ENCODE assay signal across 26 cellular contexts in the genomic region with DNA sequence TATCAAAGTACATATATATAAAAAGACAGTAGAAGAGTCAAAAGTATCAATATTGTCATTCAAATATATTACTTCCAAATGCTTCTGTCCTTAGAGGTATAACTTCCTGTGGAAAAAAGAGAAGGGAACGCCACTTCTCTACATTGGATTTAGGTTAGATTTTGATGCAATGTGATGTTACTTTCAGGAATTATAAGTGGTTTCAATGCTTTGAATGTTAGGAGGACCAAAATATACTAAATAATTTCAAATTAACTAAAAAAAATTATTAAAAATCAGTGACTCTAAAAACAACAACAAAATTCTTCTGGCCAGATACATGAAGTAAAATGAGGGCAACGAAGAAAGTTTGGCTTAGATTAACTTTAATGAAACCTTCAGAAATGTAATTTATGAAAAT.
"Had no signal": no experiment of that assay in that cellular context is flagged by ENCODE, and none has a peak within 500 bp of the region (broad histone marks: within the 10 kb centered on the region; RNA-seq: fewer than 3 reads in every experiment).

No MANE protein-coding gene starts in this region.

- H3K4me3 ChIP-seq: stomach, suprapubic skin, testis, thoracic aorta, thyroid gland, tibial artery, tibial nerve, transverse colon, upper lobe of left lung, upper lobe of right lung, uterus, vagina had no signal

- H3K27ac ChIP-seq: stomach, suprapubic skin, testis, thoracic aorta, thyroid gland, tibial artery, tibial nerve, transverse colon, upper lobe of left lung, upper lobe of right lung, uterus, vagina had no signal

- ATAC-seq: stimulated activated effector memory CD8-positive, alpha-beta T cell treated with anti-CD3 and anti-CD28 coated beads, Interleukin-12 subunit alpha, Interleukin-12 subunit beta, amount 100 ng/mL, for 72 hours; stimulated activated memory B cell treated with anti-CD40 and anti-IgM and Interleukin-4, amounts not matched to agents 10 μg/mL and 1 μg/mL and 100 μg/mL, for 72 hours; stimulated activated naive B cell treated with anti-CD40 and anti-IgM and Interleukin-4, amounts not matched to agents 10 μg/mL and 1 μg/mL and 100 μg/mL, for 72 hours; stimulated activated naive CD8-positive, alpha-beta T cell treated with anti-CD3 and anti-CD28 coated beads, Interleukin-15, amount 100 ng/mL, for 72 hours; stimulated activated naive CD8-positive, alpha-beta T cell treated with anti-CD3 and anti-CD28 coated beads, Interleukin-15, Interleukin-2, amounts not matched to agents 100 U/mL and 50 U/mL, for 24 hours; upper lobe of right lung had no signal

- H3K27me3 ChIP-seq: stomach, suprapubic skin, testis, thyroid gland, tibial artery, tibial nerve, transverse colon, upper lobe of left lung, upper lobe of right lung, uterus, vagina had no signal

- H3K36me3 ChIP-seq: stomach, suprapubic skin, thoracic aorta, thyroid gland, tibial artery, tibial nerve, upper lobe of left lung, upper lobe of right lung, uterus, vagina had no signal

- H3K9me3 ChIP-seq: testis, thyroid gland, uterus had no signal

- H3K4me1 ChIP-seq: stomach, suprapubic skin, testis, thyroid gland, tibial artery, tibial nerve, transverse colon, upper lobe of left lung, upper lobe of right lung, uterus, vagina had no signal

- DNase-seq: stimulated activated CD4-positive, alpha-beta T cell treated with anti-CD3 and anti-CD28 coated beads, Interleukin-2, amount 100 ng/mL, for 48 hours; stimulated activated CD4-positive, alpha-beta T cell treated with anti-CD3 and anti-CD28 coated beads, Interleukin-4, amount 100 ng/mL, for 1 hour; stimulated activated CD4-positive, alpha-beta T cell treated with anti-CD3 and anti-CD28 coated beads, Interleukin-4, amount 100 ng/mL, for 24 hours; stimulated activated CD4-positive, alpha-beta T cell treated with anti-CD3 and anti-CD28 coated beads, Interleukin-4, amount 100 ng/mL, for 4 hours; stimulated activated CD8-positive, alpha-beta memory T cell treated with anti-CD3 and anti-CD28 coated beads, Interleukin-4, amount 100 ng/mL, for 48 hours; stimulated activated naive B cell treated with anti-CD40 and anti-IgM and Interleukin-4, amounts not matched to agents 10 μg/mL and 1 μg/mL and 100 μg/mL, for 72 hours; stimulated activated naive CD4-positive, alpha-beta T cell; stimulated activated naive CD4-positive, alpha-beta T cell treated with Interleukin-2 at 50 U/mL for 16 hours; stimulated activated naive CD8-positive, alpha-beta T cell treated with anti-CD3 and anti-CD28 coated beads, Interleukin-15, amount 100 ng/mL, for 72 hours; stimulated activated naive CD8-positive, alpha-beta T cell treated with anti-CD3 and anti-CD28 coated beads, Interleukin-15, Interleukin-2, amounts not matched to agents 100 U/mL and 50 U/mL, for 24 hours; stomach; substantia nigra; testis; thyroid gland; tibial artery; transverse colon; trophoblast cell; upper lobe of left lung; upper lobe of right lung; uterus had no signal
